ENCODE assay signal across 27 cellular contexts in genomic region chr1:215600258-215600792, GRCh38. TPM values are rescaled to one million over a fixed set of nuclear protein-coding genes. Genes with fewer than 3 reads are reported as not detected.
DNase-seq lines count a peak whose midpoint lies in the region; ATAC-seq, FAIRE-seq and TF ChIP-seq lines count a peak whose summit lies in the region.
"Had no signal": no experiment of that assay in that cellular context is flagged by ENCODE, and none has a peak within 500 bp of the region (broad histone marks: within the 10 kb centered on the region; RNA-seq: fewer than 3 reads in every experiment).

No MANE protein-coding gene starts in this region.

- no peaks in the 10 kb centered on the region for H3K9me3 Mint-ChIP-seq in activated T-cell treated with anti-CD3 and anti-CD28 coated beads, Interleukin-2, amount 50 U/mL, for 72 hours
- no peaks in the 10 kb centered on the region for H3K9me3 Mint-ChIP-seq in stimulated activated naive B cell treated with anti-CD40 and anti-IgM and Interleukin-4, amounts not matched to agents 10 μg/mL and 1 μg/mL and 100 μg/mL, for 72 hours
- H3K9me3 Mint-ChIP-seq: activated CD4-positive, alpha-beta T cell treated with anti-CD3 and anti-CD28 coated beads, Interleukin-2, amount 10 ng/mL, durations not matched to agents 24 days and 14 days had no signal

- no peak overlapping the region for H3K9ac ChIP-seq in kidney (ENCODE audit: low read length in 2 of 2)

- no peaks in the 10 kb centered on the region for H3K9me3 ChIP-seq in kidney (ENCODE audit: control insufficient read depth in 1 of 2, low read length in 2 of 2)
- H3K9me3 ChIP-seq: esophagus squamous epithelium, gastrocnemius medialis, lower lobe of right lung, spleen, thyroid gland had no signal

- H3K27ac ChIP-seq in kidney (ENCODE audit: low read depth in 2 of 2, low read length in 2 of 2), result no peak overlapping the region
- H3K27ac ChIP-seq: gastrocnemius medialis, lower lobe of right lung, spleen, thyroid gland had no signal

- no peak for ATAC-seq in activated T-cell treated with anti-CD3 and anti-CD28 coated beads, Interleukin-2, amount 50 U/mL, for 72 hours (replicated peaks in 1 of 2)
- no peak for ATAC-seq in GM21786 (IDR thresholded peaks at IDR 0.05; ENCODE audit: unreplicated experiment)
- ATAC-seq in stimulated activated naive B cell treated with anti-CD40 and anti-IgM and Interleukin-4, amounts not matched to agents 10 μg/mL and 1 μg/mL and 100 μg/mL, for 72 hours (replicated peaks), result no peak
- ATAC-seq: gastrocnemius medialis; lower lobe of right lung; stimulated activated naive CD8-positive, alpha-beta T cell treated with anti-CD3 and anti-CD28 coated beads, Interleukin-15, Interleukin-2, amounts not matched to agents 100 U/mL and 50 U/mL, for 24 hours had no signal

- no peaks in the 10 kb centered on the region for H3K27me3 Mint-ChIP-seq in activated T-cell treated with anti-CD3 and anti-CD28 coated beads, Interleukin-2, amount 50 U/mL, for 72 hours (ENCODE audit: low read depth)
- H3K27me3 Mint-ChIP-seq in stimulated activated naive B cell treated with anti-CD40 and anti-IgM and Interleukin-4, amounts not matched to agents 10 μg/mL and 1 μg/mL and 100 μg/mL, for 72 hours, result no peaks in the 10 kb centered on the region
- H3K27me3 Mint-ChIP-seq: activated CD4-positive, alpha-beta T cell treated with anti-CD3 and anti-CD28 coated beads, Interleukin-2, amount 10 ng/mL, durations not matched to agents 24 days and 14 days; CD8-positive, alpha-beta memory T cell had no signal

- H3K36me3 ChIP-seq in kidney (ENCODE audit: control insufficient read depth in 1 of 2, insufficient read depth in 2 of 2, low read length in 2 of 2), result peaks cover 7 to 8% of the 10 kb centered on the region in 2 donors
- H3K36me3 ChIP-seq: thyroid gland had no signal

- H3K4me3 ChIP-seq in kidney (ENCODE audit: low read length in 2 of 2), result no peak overlapping the region
- H3K4me3 ChIP-seq: esophagus squamous epithelium, gastrocnemius medialis, lower lobe of right lung, spleen, thyroid gland had no signal

- no peak for TF ChIP-seq CTCF in kidney (IDR thresholded peaks at IDR 0.05; ENCODE audit: borderline replicate concordance, extremely low read depth, insufficient read depth)

- DNase-seq in activated T-cell treated with anti-CD3 and anti-CD28 coated beads, Interleukin-2, amount 50 U/mL, for 72 hours, result no peak
- no peak for DNase-seq in activated T-cell treated with anti-CD3 and anti-CD28 coated beads, Interleukin-2, amount 50 U/mL, for 48 hours
- DNase-seq in MV-4-11 (lab: John Stamatoyannopoulos, UW) (peak; percentile 7), kidney (no peak), SKM-1 (lab: John Stamatoyannopoulos, UW; ENCODE audit: unreplicated experiment) (no peak), KBM-7 (no peak)
- DNase-seq in stimulated activated naive B cell treated with anti-CD40 and anti-IgM and Interleukin-4, amounts not matched to agents 10 μg/mL and 1 μg/mL and 100 μg/mL, for 72 hours, result no peak
- DNase-seq: activated CD4-positive, alpha-beta T cell treated with anti-CD3 and anti-CD28 coated beads, Interleukin-2, amount 10 ng/mL, durations not matched to agents 24 days and 14 days; activated effector memory CD4-positive, alpha-beta T cell treated with Interleukin-2 at 50 U/mL for 16 hours; CD8-positive, alpha-beta memory T cell; DND-41; esophagus squamous epithelium; gastrocnemius medialis; H7; Kasumi-1; lower lobe of right lung; NCI-H1048; NCI-H187 treated with DMSO at 0.1 percent for 48 hours; NCI-H748 treated with DMSO at 0.1 percent for 48 hours; nucleus accumbens; Right ventricle myocardium superior; spleen; stimulated activated CD4-positive, alpha-beta T cell treated with anti-CD3 and anti-CD28 coated beads, Interleukin-4, amount 100 ng/mL, for 1 hour; stimulated activated naive CD8-positive, alpha-beta T cell treated with anti-CD3 and anti-CD28 coated beads, Interleukin-15, Interleukin-2, amounts not matched to agents 100 U/mL and 50 U/mL, for 24 hours; thyroid gland had no signal

- H3K36me3 Mint-ChIP-seq in activated T-cell treated with anti-CD3 and anti-CD28 coated beads, Interleukin-2, amount 50 U/mL, for 72 hours (ENCODE audit: insufficient read depth in 2 of 2), result peaks cover 1 to 2% of the 10 kb centered on the region in 2 donors
- H3K36me3 Mint-ChIP-seq in stimulated activated naive B cell treated with anti-CD40 and anti-IgM and Interleukin-4, amounts not matched to agents 10 μg/mL and 1 μg/mL and 100 μg/mL, for 72 hours, result peaks cover 18 to 35% of the 10 kb centered on the region in 2 donors

- H3K27ac Mint-ChIP-seq in activated T-cell treated with anti-CD3 and anti-CD28 coated beads, Interleukin-2, amount 50 U/mL, for 72 hours, result peak overlapping the region; percentile 49
- no peak overlapping the region for H3K27ac Mint-ChIP-seq in stimulated activated naive B cell treated with anti-CD40 and anti-IgM and Interleukin-4, amounts not matched to agents 10 μg/mL and 1 μg/mL and 100 μg/mL, for 72 hours
- H3K27ac Mint-ChIP-seq: activated CD4-positive, alpha-beta T cell treated with anti-CD3 and anti-CD28 coated beads, Interleukin-2, amount 10 ng/mL, durations not matched to agents 24 days and 14 days; CD8-positive, alpha-beta memory T cell had no signal

- peaks cover 0 to 12% of the 10 kb centered on the region in 2 donors for H3K4me1 ChIP-seq in kidney (ENCODE audit: control insufficient read depth in 1 of 2, insufficient read depth in 1 of 2, low read depth in 1 of 2, low read length in 2 of 2)
- H3K4me1 ChIP-seq: gastrocnemius medialis, spleen, thyroid gland had no signal

- FAIRE-seq in kidney (lab: Jason Lieb, UNC), result peak; percentile 11
- FAIRE-seq: keratinocyte had no signal

- no peaks in the 10 kb centered on the region for H3K4me1 Mint-ChIP-seq in activated T-cell treated with anti-CD3 and anti-CD28 coated beads, Interleukin-2, amount 50 U/mL, for 72 hours (ENCODE audit: low read depth)
- peaks cover 0 to 3% of the 10 kb centered on the region in 2 donors for H3K4me1 Mint-ChIP-seq in stimulated activated naive B cell treated with anti-CD40 and anti-IgM and Interleukin-4, amounts not matched to agents 10 μg/mL and 1 μg/mL and 100 μg/mL, for 72 hours
- H3K4me1 Mint-ChIP-seq: activated CD4-positive, alpha-beta T cell treated with anti-CD3 and anti-CD28 coated beads, Interleukin-2, amount 10 ng/mL, durations not matched to agents 24 days and 14 days; CD8-positive, alpha-beta memory T cell had no signal

- intact Hi-C loops in kidney (cut with DNase I), result no loop called here

- H3K4me3 Mint-ChIP-seq in activated T-cell treated with anti-CD3 and anti-CD28 coated beads, Interleukin-2, amount 50 U/mL, for 72 hours, result no peak overlapping the region
- H3K4me3 Mint-ChIP-seq in stimulated activated naive B cell treated with anti-CD40 and anti-IgM and Interleukin-4, amounts not matched to agents 10 μg/mL and 1 μg/mL and 100 μg/mL, for 72 hours, result no peak overlapping the region
- H3K4me3 Mint-ChIP-seq: activated CD4-positive, alpha-beta T cell treated with anti-CD3 and anti-CD28 coated beads, Interleukin-2, amount 10 ng/mL, durations not matched to agents 24 days and 14 days; CD8-positive, alpha-beta memory T cell had no signal

- in situ Hi-C loops in KBM-7 (cut with MboI; ENCODE audit: low pct_unique_long_range_greater_than_20kb, low sequenced_read_pairs), result no loop called here

RNA-seq across cellular contexts. Expression of gene KCTD3, which starts 33.2 kb away (rescaled TPM):
- total RNA-seq in activated T-cell treated with anti-CD3 and anti-CD28 coated beads, Interleukin-2, amount 50 U/mL, for 72 hours, result 1 to 10 TPM; 4.5 to 4.7 TPM
- 41.6 TPM for total RNA-seq in kidney
- polyA plus RNA-seq in kidney (ENCODE audit: insufficient read depth, low read depth, low replicate concordance), result 20.3 TPM
